Comparison of ENCODE assay signal across 1 cellular context in genomic region chr17:42571435-42572225, GRCh38.
TF ChIP-seq lines count a peak whose summit lies in the region.

No MANE protein-coding gene starts in this region.

TF ChIP-seq in liver, 16 proteins besides CTCF, POLR2A, EP300 and RAD21 (continued from another document):
- TF ChIP-seq, protein P1, sequence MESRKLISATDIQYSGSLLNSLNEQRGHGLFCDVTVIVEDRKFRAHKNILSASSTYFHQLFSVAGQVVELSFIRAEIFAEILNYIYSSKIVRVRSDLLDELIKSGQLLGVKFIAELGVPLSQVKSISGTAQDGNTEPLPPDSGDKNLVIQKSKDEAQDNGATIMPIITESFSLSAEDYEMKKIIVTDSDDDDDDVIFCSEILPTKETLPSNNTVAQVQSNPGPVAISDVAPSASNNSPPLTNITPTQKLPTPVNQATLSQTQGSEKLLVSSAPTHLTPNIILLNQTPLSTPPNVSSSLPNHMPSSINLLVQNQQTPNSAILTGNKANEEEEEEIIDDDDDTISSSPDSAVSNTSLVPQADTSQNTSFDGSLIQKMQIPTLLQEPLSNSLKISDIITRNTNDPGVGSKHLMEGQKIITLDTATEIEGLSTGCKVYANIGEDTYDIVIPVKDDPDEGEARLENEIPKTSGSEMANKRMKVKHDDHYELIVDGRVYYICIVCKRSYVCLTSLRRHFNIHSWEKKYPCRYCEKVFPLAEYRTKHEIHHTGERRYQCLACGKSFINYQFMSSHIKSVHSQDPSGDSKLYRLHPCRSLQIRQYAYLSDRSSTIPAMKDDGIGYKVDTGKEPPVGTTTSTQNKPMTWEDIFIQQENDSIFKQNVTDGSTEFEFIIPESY (IDR thresholded peaks at IDR 0.05): peak; percentile 10
- TF ChIP-seq HNF4A (conservative IDR thresholded peaks at IDR 0.05) (peak in 1 of 2 donors; percentile 18), RXRA (IDR thresholded peaks at IDR 0.05) (peak in 1 of 2 donors; percentile 23), FOXA1 (IDR thresholded peaks at IDR 0.05) (no peak), HNF4G (IDR thresholded peaks at IDR 0.05) (no peak)
